ENCODE assay signal across 19 cellular contexts in genomic region chr17:72139213-72139612, GRCh38. TPM values are rescaled to one million over a fixed set of nuclear protein-coding genes. Genes with fewer than 3 reads are reported as not detected.
"Had no signal": no experiment of that assay in that cellular context is flagged by ENCODE, and none has a peak within 500 bp of the region (broad histone marks: within the 10 kb centered on the region; RNA-seq: fewer than 3 reads in every experiment).

No MANE protein-coding gene starts in this region.

- H3K4me1 Mint-ChIP-seq: naive B cell had no signal

- H3K36me3 Mint-ChIP-seq: naive B cell, neural progenitor cell had no signal

- H3K4me3 Mint-ChIP-seq: activated T-helper 1 cell treated with anti-CD3 and anti-CD28 coated beads, Interleukin-12 subunit alpha, Interleukin-12 subunit beta, Interleukin-2, Interleukin-4 antibody, amounts not matched to agents 30 ng/mL and 10 ng/mL and 1 ng/mL, durations not matched to agents 14 hours and 24 hours and 36 hours; naive B cell; neural progenitor cell had no signal

- FAIRE-seq: colon, endometrium, pancreas had no signal

- H3K9ac ChIP-seq: neural progenitor cell had no signal

- H3K9me3 Mint-ChIP-seq: activated T-helper 1 cell treated with anti-CD3 and anti-CD28 coated beads, Interleukin-12 subunit alpha, Interleukin-12 subunit beta, Interleukin-2, Interleukin-4 antibody, amounts not matched to agents 30 ng/mL and 10 ng/mL and 1 ng/mL, durations not matched to agents 14 hours and 24 hours and 36 hours; neural progenitor cell had no signal

- H2AFZ ChIP-seq: neural progenitor cell had no signal

- H3K9me3 ChIP-seq: ascending aorta, gastroesophageal sphincter, heart right ventricle, pancreas, sigmoid colon, thoracic aorta had no signal

- H3K4me3 ChIP-seq: ascending aorta, gastroesophageal sphincter, heart right ventricle, neural progenitor cell, pancreas, sigmoid colon, thoracic aorta had no signal

- H3K4me2 ChIP-seq: neural progenitor cell had no signal

- H3K27me3 ChIP-seq: ascending aorta, heart right ventricle, neural progenitor cell, pancreas, sigmoid colon had no signal

- H3K36me3 ChIP-seq: ascending aorta, gastroesophageal sphincter, heart right ventricle, neural progenitor cell, pancreas, sigmoid colon, thoracic aorta had no signal

- H3K27ac ChIP-seq: ascending aorta, gastroesophageal sphincter, heart right ventricle, neural progenitor cell, pancreas, sigmoid colon, thoracic aorta had no signal

- DNase-seq: activated CD4-positive, CD25-positive, alpha-beta regulatory T cell treated with anti-CD3 and anti-CD28 coated beads, Interleukin-2, amount 50 U/mL, for 72 hours; activated naive CD4-positive, alpha-beta T cell treated with Interleukin-2 at 50 U/mL for 16 hours; caudate nucleus; heart right ventricle; naive B cell; pancreas; sigmoid colon; stimulated activated CD4-positive, alpha-beta T cell treated with anti-CD3 and anti-CD28 coated beads, Interleukin-1b, Interleukin-23, amount 100 ng/mL, for 48 hours; T1000 had no signal

- H3K27ac Mint-ChIP-seq: activated T-helper 1 cell treated with anti-CD3 and anti-CD28 coated beads, Interleukin-12 subunit alpha, Interleukin-12 subunit beta, Interleukin-2, Interleukin-4 antibody, amounts not matched to agents 30 ng/mL and 10 ng/mL and 1 ng/mL, durations not matched to agents 14 hours and 24 hours and 36 hours; naive B cell; neural progenitor cell had no signal

- ATAC-seq: gastroesophageal sphincter, heart right ventricle, pancreas had no signal

- H3K4me1 ChIP-seq: ascending aorta, gastroesophageal sphincter, neural progenitor cell, pancreas had no signal

RNA-seq across cellular contexts. Expression of gene SOX9, which starts 18.4 kb away (rescaled TPM):
- total RNA-seq: activated CD8-positive, alpha-beta memory T cell treated with anti-CD3 and anti-CD28 coated beads for 36 hours; activated T-helper 1 cell treated with anti-CD3 and anti-CD28 coated beads, Interleukin-12 subunit alpha, Interleukin-12 subunit beta, Interleukin-2, Interleukin-4 antibody, amounts not matched to agents 30 ng/mL and 10 ng/mL and 1 ng/mL, durations not matched to agents 14 hours and 24 hours and 36 hours; lung microvascular endothelial cell; mononuclear cell had no signal
